ENCODE assay signal across 10 cellular contexts in genomic region chr9:32796015-32796414, GRCh38. TPM values are rescaled to one million over a fixed set of nuclear protein-coding genes. Genes with fewer than 3 reads are reported as not detected.
"Had no signal": no experiment of that assay in that cellular context is flagged by ENCODE, and none has a peak within 500 bp of the region (broad histone marks: within the 10 kb centered on the region; RNA-seq: fewer than 3 reads in every experiment).

No MANE protein-coding gene starts in this region.

RNA-seq across cellular contexts. Expression of gene TMEM215, which starts 12.7 kb away (rescaled TPM):
- total RNA-seq: stomach, subcutaneous adipose tissue, thoracic aorta, thyroid gland, transverse colon, upper lobe of left lung, upper lobe of right lung, ureter, vagina had no signal
- polyA plus RNA-seq: stomach, urinary bladder had no signal
